Comparison of ENCODE assay signal across 14 cellular contexts in the genomic region with DNA sequence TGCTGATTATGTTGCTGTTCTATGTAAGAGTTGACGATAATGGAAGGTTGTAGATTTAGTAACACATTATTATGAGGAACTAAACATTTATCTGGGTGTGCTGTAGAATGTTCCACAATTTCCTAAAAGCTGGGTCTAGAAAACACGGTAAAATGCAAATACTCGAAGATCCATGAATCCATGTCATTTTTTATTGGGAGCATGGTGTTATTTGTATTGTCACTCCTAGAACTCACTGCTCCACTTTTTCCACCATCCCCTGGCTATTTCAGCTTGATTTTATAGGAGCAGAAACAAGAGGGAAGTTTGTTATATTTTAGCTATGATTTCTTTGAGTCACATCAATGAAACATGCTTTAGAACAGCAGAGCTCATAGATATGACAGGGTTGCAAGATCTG.
DNase-seq lines count a peak whose midpoint lies in the region; ATAC-seq and TF ChIP-seq lines count a peak whose summit lies in the region.
"Had no signal": no experiment of that assay in that cellular context is flagged by ENCODE, and none has a peak within 500 bp of the region (broad histone marks: within the 10 kb centered on the region; RNA-seq: fewer than 3 reads in every experiment).

No MANE protein-coding gene starts in this region.

- H3K36me3 Mint-ChIP-seq in nephron progenitor cell (ENCODE audit: low read depth): no peaks in the 10 kb centered on the region
- H3K36me3 Mint-ChIP-seq: CD8-positive, alpha-beta memory T cell had no signal

- H3K36me3 ChIP-seq in stomach (no peaks in the 10 kb centered on the region), gastrocnemius medialis (no peaks in the 10 kb centered on the region)
- H3K36me3 ChIP-seq: BLaER1 had no signal

- ATAC-seq in GM21526 (IDR thresholded peaks at IDR 0.05; ENCODE audit: low FRiP score, unreplicated experiment) (no peak), gastrocnemius medialis (no peak)

- H3K4me1 ChIP-seq in stomach (peaks cover 0 to 4% (median 0%) of the 10 kb centered on the region in 4 donors), gastrocnemius medialis (peaks cover 0 to 5% of the 10 kb centered on the region in 2 donors)

- no peak for TF ChIP-seq POLR2A in stomach (IDR thresholded peaks at IDR 0.05)
- no peak for TF ChIP-seq POLR2A in gastrocnemius medialis (IDR thresholded peaks at IDR 0.05)

- peak overlapping the region; percentile 93 for H3K27ac Mint-ChIP-seq in nephron progenitor cell
- H3K27ac Mint-ChIP-seq: CD8-positive, alpha-beta memory T cell; HFFc6 had no signal

- intact Hi-C loops in dorsolateral prefrontal cortex (cut with DNase I) (no loop called here), stomach (cut with DNase I; ENCODE audit: low total_unique reads) (no loop called here), gastrocnemius medialis (cut with DNase I; ENCODE audit: low total_unique reads) (no loop called here)

- 88 to 95% (median 90%) methylated on average over 3 of the region's 3 CpGs for whole genome bisulfite sequencing in stomach, 5 donors

- peak; percentile 24 for DNase-seq in DMS 273 (lab: John Stamatoyannopoulos, UW; ENCODE audit: unreplicated experiment)
- no peak for DNase-seq in DMS 273 treated with DMSO at 0.1 percent for 48 hours (lab: John Stamatoyannopoulos, UW)
- DNase-seq in dorsolateral prefrontal cortex: no peak
- no peak for DNase-seq in nephron progenitor cell
- DNase-seq in stomach: no peak
- DNase-seq in gastrocnemius medialis: no peak
- DNase-seq in Ammon's horn (ENCODE audit: low spot score): no peak
- DNase-seq: Caco-2; CD8-positive, alpha-beta memory T cell; HCEC 1CT; HFFc6 had no signal

- H3K4me3 ChIP-seq in dorsolateral prefrontal cortex: no peak overlapping the region
- H3K4me3 ChIP-seq in stomach: no peak overlapping the region
- H3K4me3 ChIP-seq in gastrocnemius medialis: no peak overlapping the region
- H3K4me3 ChIP-seq: BLaER1 had no signal

- no peaks in the 10 kb centered on the region for H3K9me3 Mint-ChIP-seq in nephron progenitor cell
- H3K9me3 Mint-ChIP-seq: CD8-positive, alpha-beta memory T cell; HFFc6 had no signal

- H3K27ac ChIP-seq in dorsolateral prefrontal cortex: peak overlapping the region in 58 of 59 donors; percentile 12 to 98 (median 92)
- H3K27ac ChIP-seq in stomach: no peak overlapping the region
- no peak overlapping the region for H3K27ac ChIP-seq in gastrocnemius medialis
- H3K27ac ChIP-seq: 22Rv1, BLaER1 had no signal

- H3K27me3 ChIP-seq in dorsolateral prefrontal cortex (no peaks in the 10 kb centered on the region), stomach (no peaks in the 10 kb centered on the region), gastrocnemius medialis (no peaks in the 10 kb centered on the region)
- H3K27me3 ChIP-seq: BLaER1 had no signal

- no peak overlapping the region for H3K4me3 Mint-ChIP-seq in nephron progenitor cell
- H3K4me3 Mint-ChIP-seq: CD8-positive, alpha-beta memory T cell; HFFc6 had no signal

- TF ChIP-seq CTCF in dorsolateral prefrontal cortex (IDR thresholded peaks at IDR 0.05 in 54 of 56, conservative IDR thresholded peaks at IDR 0.05 in 2 of 56; ENCODE audit: low read depth in 1 of 56, partially characterized antibody in 56 of 56): no peak
- TF ChIP-seq CTCF in nephron progenitor cell (IDR thresholded peaks at IDR 0.05): no peak
- TF ChIP-seq CTCF in stomach (IDR thresholded peaks at IDR 0.05): no peak
- no peak for TF ChIP-seq CTCF in gastrocnemius medialis (IDR thresholded peaks at IDR 0.05 in 4 of 5, conservative IDR thresholded peaks at IDR 0.05 in 1 of 5)

- H3K4me1 Mint-ChIP-seq in nephron progenitor cell: peaks cover 67% of the 10 kb centered on the region
- H3K4me1 Mint-ChIP-seq: CD8-positive, alpha-beta memory T cell had no signal

- H3K9me3 ChIP-seq in stomach (no peaks in the 10 kb centered on the region), gastrocnemius medialis (no peaks in the 10 kb centered on the region)
- H3K9me3 ChIP-seq: BLaER1, Caco-2 had no signal

- in situ Hi-C loops in gastrocnemius medialis (cut with MboI; ENCODE audit: low sequenced_read_pairs in 4 of 4): no loop called here

- no peak for TF ChIP-seq EP300 in stomach (IDR thresholded peaks at IDR 0.05)

- no peaks in the 10 kb centered on the region for H3K27me3 Mint-ChIP-seq in nephron progenitor cell (ENCODE audit: low read depth, poor library complexity)

Comparison
In these comparisons a context has a peak if more than half of its experiments do, and no peak if none do; other contexts are left out.
1. H3K27ac ChIP-seq: peak in dorsolateral prefrontal cortex (58 of 59); none in stomach (0 of 5) and gastrocnemius medialis (0 of 4).